ENCODE assay signal across 8 cellular contexts in the genomic region with DNA sequence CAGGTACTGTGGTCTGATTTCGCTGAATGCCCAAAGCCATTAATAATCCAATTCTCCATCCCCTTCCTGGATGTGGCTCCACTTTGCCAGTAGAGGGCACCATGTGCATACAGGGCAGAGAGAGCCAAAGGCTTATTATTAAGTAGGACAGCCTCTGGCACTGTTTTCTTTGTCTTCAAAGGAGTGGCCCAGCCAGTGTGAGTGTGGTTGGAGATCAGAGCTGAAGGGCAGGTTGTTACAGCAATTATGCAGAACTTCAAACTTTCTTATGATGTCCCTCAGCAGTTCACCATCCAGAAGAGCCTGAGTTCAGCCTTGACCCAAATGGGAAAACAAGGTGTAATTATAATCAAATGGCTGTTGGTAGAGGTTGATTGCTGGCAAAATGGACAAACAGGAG. TPM values are rescaled to one million over a fixed set of nuclear protein-coding genes. Genes with fewer than 3 reads are reported as not detected.
DNase-seq lines count a peak whose midpoint lies in the region; ATAC-seq and TF ChIP-seq lines count a peak whose summit lies in the region.

No MANE protein-coding gene starts in this region.

- ATAC-seq in GM21447 (IDR thresholded peaks at IDR 0.05; ENCODE audit: unreplicated experiment) (peak; percentile 89), upper lobe of left lung (ENCODE audit: low FRiP score in 2 of 2) (peak; percentile 91 to 93)

- WGBS in esophagus squamous epithelium, 2 donors, result 8 to 12% methylated on average over 1 of the region's 1 CpG
- 4 to 7% methylated on average over 1 of the region's 1 CpG for WGBS in upper lobe of left lung, 2 donors

- no peak for TF ChIP-seq EP300 in upper lobe of left lung (IDR thresholded peaks at IDR 0.05)

- H3K4me3 ChIP-seq in esophagus squamous epithelium, result no peak overlapping the region
- H3K4me3 ChIP-seq in upper lobe of left lung, result no peak overlapping the region

- H3K36me3 ChIP-seq in esophagus squamous epithelium (no peaks in the 10 kb centered on the region), upper lobe of left lung (no peaks in the 10 kb centered on the region)

- no peaks in the 10 kb centered on the region for H3K9me3 ChIP-seq in esophagus squamous epithelium
- H3K9me3 ChIP-seq in upper lobe of left lung, result no peaks in the 10 kb centered on the region

- H3K27ac ChIP-seq in esophagus squamous epithelium, result no peak overlapping the region
- H3K27ac ChIP-seq in upper lobe of left lung, result no peak overlapping the region

- TF ChIP-seq POLR2A in esophagus squamous epithelium (IDR thresholded peaks at IDR 0.05) (no peak), upper lobe of left lung (IDR thresholded peaks at IDR 0.05) (no peak)

- intact Hi-C loops in esophagus squamous epithelium (cut with DNase I), result loop anchor here (5.0 kb wide), 1 partner anchor 215 kb away; no protein-coding TSS in a partner anchor

- H3K36me3 Mint-ChIP-seq in nephron progenitor cell (ENCODE audit: low read depth), result no peaks in the 10 kb centered on the region

- H3K27me3 ChIP-seq in esophagus squamous epithelium (no peaks in the 10 kb centered on the region), upper lobe of left lung (no peaks in the 10 kb centered on the region)

- TF ChIP-seq CTCF in esophagus squamous epithelium (IDR thresholded peaks at IDR 0.05), result peak; percentile 72 to 91 (median 84)
- peak; percentile 79 for TF ChIP-seq CTCF in nephron progenitor cell (IDR thresholded peaks at IDR 0.05)
- TF ChIP-seq CTCF in upper lobe of left lung (IDR thresholded peaks at IDR 0.05), result peak; percentile 66 to 86 (median 78)

- no peak overlapping the region for H3K27ac Mint-ChIP-seq in nephron progenitor cell

- H3K4me1 ChIP-seq in esophagus squamous epithelium, result peaks cover 0 to 6% (median 0%) of the 10 kb centered on the region in 3 donors
- peaks cover 0 to 4% (median 0%) of the 10 kb centered on the region in 4 donors for H3K4me1 ChIP-seq in upper lobe of left lung

- peaks cover 5% of the 10 kb centered on the region for H3K4me1 Mint-ChIP-seq in nephron progenitor cell

- no peak overlapping the region for H3K4me3 Mint-ChIP-seq in nephron progenitor cell

- peaks cover 5% of the 10 kb centered on the region for H3K27me3 Mint-ChIP-seq in nephron progenitor cell (ENCODE audit: low read depth, poor library complexity)

- DNase-seq in DMS53 treated with DMSO at 0.1 percent for 48 hours (lab: John Stamatoyannopoulos, UW; ENCODE audit: unreplicated experiment), result peak; percentile 77
- peak; percentile 24 for DNase-seq in HS-27A (ENCODE audit: low read depth)
- DNase-seq in NOMO-1 treated with dmso at 0.1 percent for 144 hours (lab: John Stamatoyannopoulos, UW; ENCODE audit: unreplicated experiment), result peak; percentile 15
- DNase-seq in activated T-cell treated with anti-CD3 and anti-CD28 coated beads for 48 hours (ENCODE audit: low read depth), result peak; percentile 31
- no peak for DNase-seq in esophagus squamous epithelium (lab: John Stamatoyannopoulos, UW)
- DNase-seq in nephron progenitor cell, result peak; percentile 43
- DNase-seq in upper lobe of left lung, result peak in 1 of 2 donors; percentile 75

- H3K9me3 Mint-ChIP-seq in nephron progenitor cell, result no peaks in the 10 kb centered on the region

RNA-seq across cellular contexts. Expression of gene CEMIP2, which starts 38.6 kb away (rescaled TPM):
- total RNA-seq in esophagus squamous epithelium (10 to 100 TPM in 3 of 4 donors, 1 to 10 TPM in 1; 7.6 to 34.5 (median 12.3) TPM), upper lobe of left lung (100 to 1,000 TPM; 113 to 277 (median 161) TPM)
